Comparison of ENCODE assay signal across 28 cellular contexts in the genomic region with DNA sequence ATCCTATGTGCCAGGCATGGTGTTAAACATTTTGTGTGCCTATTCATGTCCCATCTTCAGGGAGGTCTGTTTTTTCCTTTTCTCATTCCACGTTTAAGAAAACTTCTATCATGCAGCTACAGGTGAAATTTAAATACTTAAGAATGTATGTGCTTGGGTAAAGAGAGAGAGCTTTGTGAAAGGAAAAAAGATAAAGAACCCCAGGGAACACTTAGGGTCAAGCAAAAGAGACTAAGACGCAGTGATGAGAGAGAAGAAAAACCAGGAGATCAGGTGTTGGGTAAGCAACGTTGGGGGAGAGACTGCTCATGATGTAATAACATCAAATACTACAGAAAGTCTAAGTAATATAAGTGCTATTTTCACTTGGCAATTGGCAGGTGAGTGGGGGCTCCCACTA.
"Had no signal": no experiment of that assay in that cellular context is flagged by ENCODE, and none has a peak within 500 bp of the region (broad histone marks: within the 10 kb centered on the region; RNA-seq: fewer than 3 reads in every experiment).

No MANE protein-coding gene starts in this region.

- H3K36me3 ChIP-seq: neural progenitor cell, ovary, right lobe of liver, sigmoid colon, stomach, thoracic aorta, thyroid gland, tibial nerve, upper lobe of left lung, vagina had no signal

- H3K4me2 ChIP-seq: neural progenitor cell had no signal

- H3K4me1 Mint-ChIP-seq: natural killer cell; nephron; neural progenitor cell; stimulated activated effector memory CD8-positive, alpha-beta T cell treated with anti-CD3 and anti-CD28 coated beads, Interleukin-12 subunit alpha, Interleukin-12 subunit beta, amount 100 ng/mL, for 72 hours; stimulated activated naive B cell treated with anti-CD40 and anti-IgM and Interleukin-4, amounts not matched to agents 10 μg/mL and 1 μg/mL and 100 μg/mL, for 72 hours had no signal

- H3K4me3 Mint-ChIP-seq: natural killer cell; nephron; neural progenitor cell; stimulated activated effector memory CD8-positive, alpha-beta T cell treated with anti-CD3 and anti-CD28 coated beads, Interleukin-12 subunit alpha, Interleukin-12 subunit beta, amount 100 ng/mL, for 72 hours; stimulated activated naive B cell treated with anti-CD40 and anti-IgM and Interleukin-4, amounts not matched to agents 10 μg/mL and 1 μg/mL and 100 μg/mL, for 72 hours; stimulated activated naive CD8-positive, alpha-beta T cell treated with anti-CD3 and anti-CD28 coated beads, Interleukin-15, Interleukin-2, amounts not matched to agents 100 ng/mL and 50 ng/mL, for 24 hours had no signal

- ATAC-seq: natural killer cell; psoas muscle; right cardiac atrium; right lobe of liver; stimulated activated effector memory CD8-positive, alpha-beta T cell treated with anti-CD3 and anti-CD28 coated beads, Interleukin-12 subunit alpha, Interleukin-12 subunit beta, amount 100 ng/mL, for 72 hours; stimulated activated naive B cell treated with anti-CD40 and anti-IgM and Interleukin-4, amounts not matched to agents 10 μg/mL and 1 μg/mL and 100 μg/mL, for 72 hours had no signal

- FAIRE-seq: small intestine, urothelium cell line had no signal

- H3K27me3 ChIP-seq: neural progenitor cell, ovary, right lobe of liver, sigmoid colon, stomach, thyroid gland, tibial nerve, upper lobe of left lung, vagina had no signal

- H3K36me3 Mint-ChIP-seq: natural killer cell; neural progenitor cell; stimulated activated naive B cell treated with anti-CD40 and anti-IgM and Interleukin-4, amounts not matched to agents 10 μg/mL and 1 μg/mL and 100 μg/mL, for 72 hours had no signal

- H3K27ac Mint-ChIP-seq: natural killer cell; nephron; neural progenitor cell; progenitor cell of endocrine pancreas; stimulated activated effector memory CD8-positive, alpha-beta T cell treated with anti-CD3 and anti-CD28 coated beads, Interleukin-12 subunit alpha, Interleukin-12 subunit beta, amount 100 ng/mL, for 72 hours; stimulated activated naive B cell treated with anti-CD40 and anti-IgM and Interleukin-4, amounts not matched to agents 10 μg/mL and 1 μg/mL and 100 μg/mL, for 72 hours; stimulated activated naive CD8-positive, alpha-beta T cell treated with anti-CD3 and anti-CD28 coated beads, Interleukin-15, Interleukin-2, amounts not matched to agents 100 ng/mL and 50 ng/mL, for 24 hours had no signal

- H3K9me3 Mint-ChIP-seq: nephron; neural progenitor cell; stimulated activated naive CD8-positive, alpha-beta T cell treated with anti-CD3 and anti-CD28 coated beads, Interleukin-15, Interleukin-2, amounts not matched to agents 100 ng/mL and 50 ng/mL, for 24 hours had no signal

- H3K27ac ChIP-seq: neural progenitor cell, ovary, parathyroid adenoma, psoas muscle, right lobe of liver, sigmoid colon, stomach, thoracic aorta, thyroid gland, tibial nerve, upper lobe of left lung, vagina had no signal

- DNase-seq: natural killer cell; occipital lobe; ovary; psoas muscle; right cardiac atrium; right lobe of liver; sigmoid colon; small intestine; stimulated activated CD4-positive, alpha-beta T cell treated with anti-CD3 and anti-CD28 coated beads, Interleukin-15, amount 100 ng/mL, for 24 hours; stimulated activated CD4-positive, alpha-beta T cell treated with anti-CD3 and anti-CD28 coated beads, Interleukin-2, amount 100 ng/mL, for 24 hours; stimulated activated CD4-positive, alpha-beta T cell treated with anti-CD3 and anti-CD28 coated beads, Interleukin-2, amount 100 ng/mL, for 48 hours; stimulated activated CD4-positive, alpha-beta T cell treated with anti-CD3 and anti-CD28 coated beads, Interleukin-4, amount 100 ng/mL, for 24 hours; stimulated activated naive B cell treated with anti-CD40 and anti-IgM and Interleukin-4, amounts not matched to agents 10 μg/mL and 1 μg/mL and 100 μg/mL, for 72 hours; stimulated activated naive CD4-positive, alpha-beta T cell treated with Interleukin-2 at 50 U/mL for 16 hours; stomach; thyroid gland; trophoblast cell; upper lobe of left lung had no signal

- H3K27me3 Mint-ChIP-seq: progenitor cell of endocrine pancreas; stimulated activated naive B cell treated with anti-CD40 and anti-IgM and Interleukin-4, amounts not matched to agents 10 μg/mL and 1 μg/mL and 100 μg/mL, for 72 hours; stimulated activated naive CD8-positive, alpha-beta T cell treated with anti-CD3 and anti-CD28 coated beads, Interleukin-15, Interleukin-2, amounts not matched to agents 100 ng/mL and 50 ng/mL, for 24 hours had no signal

- H3K4me1 ChIP-seq: neural progenitor cell, parathyroid adenoma, psoas muscle, right lobe of liver, sigmoid colon, stomach, thyroid gland, tibial nerve, upper lobe of left lung, vagina had no signal

- H3K79me2 ChIP-seq: parathyroid adenoma had no signal

- H3K9ac ChIP-seq: neural progenitor cell, parathyroid adenoma had no signal

- H3K4me3 ChIP-seq: neural progenitor cell, ovary, psoas muscle, right lobe of liver, sigmoid colon, stomach, thoracic aorta, thyroid gland, tibial nerve, upper lobe of left lung, vagina had no signal

- H3K9me3 ChIP-seq: ovary, psoas muscle, right lobe of liver, stomach, thoracic aorta, thyroid gland, tibial nerve, upper lobe of left lung, vagina had no signal

- H2AFZ ChIP-seq: neural progenitor cell, parathyroid adenoma had no signal
